Comparison of ENCODE assay signal across 8 cellular contexts in the genomic region with DNA sequence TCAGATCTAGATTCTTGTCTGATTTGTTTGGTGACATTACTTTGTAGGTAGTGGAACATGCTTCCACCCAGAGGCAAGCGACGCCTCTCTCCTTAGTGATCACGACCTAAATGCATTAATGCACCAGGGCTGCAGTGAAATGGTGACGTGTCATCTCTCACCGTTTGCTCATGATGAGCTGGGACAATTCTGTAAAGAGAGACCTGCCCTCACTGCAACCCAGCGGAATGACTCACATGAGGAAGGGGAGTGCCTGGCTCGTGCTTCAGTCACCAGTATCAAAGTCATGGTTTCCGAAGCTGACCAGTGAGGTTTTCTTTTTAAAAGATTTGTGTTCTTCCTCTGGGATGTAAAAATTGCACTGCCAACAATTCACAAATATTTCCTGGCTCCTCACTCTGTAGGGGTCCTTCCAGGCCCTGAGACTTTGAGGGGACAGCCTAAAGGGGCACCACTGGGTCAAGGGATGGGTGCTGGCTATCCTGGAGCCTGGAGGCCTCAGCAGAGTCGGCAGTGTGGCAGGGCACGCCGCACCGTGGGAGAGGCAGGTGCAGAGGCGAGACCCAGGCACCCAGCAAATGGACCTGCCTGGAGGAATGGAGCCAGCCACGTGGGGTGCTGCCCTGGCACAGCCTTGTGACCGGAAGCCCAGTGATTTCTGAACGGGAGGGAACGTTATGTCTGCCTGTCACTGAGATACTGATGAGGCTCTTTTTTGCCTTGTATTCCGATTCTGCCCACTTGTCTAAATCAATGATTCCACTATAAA. TPM values are rescaled to one million over a fixed set of nuclear protein-coding genes. Genes with fewer than 3 reads are reported as not detected.
DNase-seq lines count a peak whose midpoint lies in the region; ATAC-seq and TF ChIP-seq lines count a peak whose summit lies in the region.

No MANE protein-coding gene starts in this region.

- H3K4me3 Mint-ChIP-seq in activated T-cell treated with anti-CD3 and anti-CD28 coated beads, Interleukin-2, amount 50 U/mL, for 24 hours, result no peak overlapping the region
- no peak overlapping the region for H3K4me3 Mint-ChIP-seq in chondrocyte (ENCODE audit: unreplicated experiment)
- H3K4me3 Mint-ChIP-seq in stimulated activated memory B cell treated with anti-CD40 and anti-IgM and Interleukin-4, amounts not matched to agents 10 μg/mL and 1 μg/mL and 100 μg/mL, for 72 hours, result no peak overlapping the region

- TF ChIP-seq CTCF in chondrocyte (IDR thresholded peaks at IDR 0.05), result no peak

- H3K36me3 Mint-ChIP-seq in activated T-cell treated with anti-CD3 and anti-CD28 coated beads, Interleukin-2, amount 50 U/mL, for 24 hours (ENCODE audit: low read depth), result peaks cover 82% of the 10 kb centered on the region
- H3K36me3 Mint-ChIP-seq in chondrocyte (ENCODE audit: low read depth), result peaks cover 4% of the 10 kb centered on the region
- peaks cover 56% of the 10 kb centered on the region for H3K36me3 Mint-ChIP-seq in stimulated activated memory B cell treated with anti-CD40 and anti-IgM and Interleukin-4, amounts not matched to agents 10 μg/mL and 1 μg/mL and 100 μg/mL, for 72 hours

- no peaks in the 10 kb centered on the region for H3K27me3 Mint-ChIP-seq in activated T-cell treated with anti-CD3 and anti-CD28 coated beads, Interleukin-2, amount 50 U/mL, for 24 hours
- H3K27me3 Mint-ChIP-seq in chondrocyte (ENCODE audit: low read depth), result no peaks in the 10 kb centered on the region
- no peaks in the 10 kb centered on the region for H3K27me3 Mint-ChIP-seq in stimulated activated memory B cell treated with anti-CD40 and anti-IgM and Interleukin-4, amounts not matched to agents 10 μg/mL and 1 μg/mL and 100 μg/mL, for 72 hours

- DNase-seq in activated T-cell treated with anti-CD3 and anti-CD28 coated beads, Interleukin-2, amount 50 U/mL, for 24 hours, result no peak
- no peak for DNase-seq in activated T-cell treated with anti-CD3 and anti-CD28 coated beads, Interleukin-2, amount 50 U/mL, for 1 hour
- peak; percentile 29 for DNase-seq in NOMO-1 treated with dmso at 0.1 percent for 144 hours (lab: John Stamatoyannopoulos, UW; ENCODE audit: unreplicated experiment)
- no peak for DNase-seq in chondrocyte (ENCODE audit: low spot score)
- DNase-seq in Kasumi-1 (lab: John Stamatoyannopoulos, UW), result no peak
- DNase-seq in iPS-NIHi11 (ENCODE audit: low spot score), result no peak

- peaks cover 60% of the 10 kb centered on the region for H3K4me1 Mint-ChIP-seq in activated T-cell treated with anti-CD3 and anti-CD28 coated beads, Interleukin-2, amount 50 U/mL, for 24 hours (ENCODE audit: low read depth)
- H3K4me1 Mint-ChIP-seq in chondrocyte (ENCODE audit: low read depth), result peaks cover 10% of the 10 kb centered on the region
- peaks cover 82% of the 10 kb centered on the region for H3K4me1 Mint-ChIP-seq in stimulated activated memory B cell treated with anti-CD40 and anti-IgM and Interleukin-4, amounts not matched to agents 10 μg/mL and 1 μg/mL and 100 μg/mL, for 72 hours

- ATAC-seq in stimulated activated memory B cell treated with anti-CD40 and anti-IgM and Interleukin-4, amounts not matched to agents 10 μg/mL and 1 μg/mL and 100 μg/mL, for 72 hours, result no peak
- no peak for ATAC-seq in HG03095 (IDR thresholded peaks at IDR 0.05; ENCODE audit: unreplicated experiment)

- H3K27ac Mint-ChIP-seq in activated T-cell treated with anti-CD3 and anti-CD28 coated beads, Interleukin-2, amount 50 U/mL, for 24 hours, result peak overlapping the region; percentile 78
- peak overlapping the region; percentile 18 for H3K27ac Mint-ChIP-seq in chondrocyte (ENCODE audit: unreplicated experiment)
- peak overlapping the region; percentile 97 for H3K27ac Mint-ChIP-seq in stimulated activated memory B cell treated with anti-CD40 and anti-IgM and Interleukin-4, amounts not matched to agents 10 μg/mL and 1 μg/mL and 100 μg/mL, for 72 hours

- H3K9me3 Mint-ChIP-seq in activated T-cell treated with anti-CD3 and anti-CD28 coated beads, Interleukin-2, amount 50 U/mL, for 24 hours, result no peaks in the 10 kb centered on the region
- no peaks in the 10 kb centered on the region for H3K9me3 Mint-ChIP-seq in chondrocyte (ENCODE audit: low read depth)
- no peaks in the 10 kb centered on the region for H3K9me3 Mint-ChIP-seq in stimulated activated memory B cell treated with anti-CD40 and anti-IgM and Interleukin-4, amounts not matched to agents 10 μg/mL and 1 μg/mL and 100 μg/mL, for 72 hours

RNA-seq across cellular contexts. Expression of gene QSOX2, which starts 17.3 kb away (rescaled TPM):
- total RNA-seq in chondrocyte, result 14.3 to 17.1 TPM (median 15.3 TPM) in 3 replicates

RNA-seq across cellular contexts. Expression of gene LHX3, which starts 23.4 kb away (rescaled TPM):
- total RNA-seq in chondrocyte, result not detected in 3 replicates

Comparison
In these comparisons a context has a peak if more than half of its experiments do, and no peak if none do; other contexts are left out.
1. H3K27ac Mint-ChIP-seq: peak in every context shown above with its lines; median percentile 97 in stimulated activated memory B cell treated with anti-CD40 and anti-IgM and Interleukin-4, amounts not matched to agents 10 μg/mL and 1 μg/mL and 100 μg/mL, for 72 hours; 78 in activated T-cell treated with anti-CD3 and anti-CD28 coated beads, Interleukin-2, amount 50 U/mL, for 24 hours; 18 in chondrocyte.